ENCODE assay signal across 1 cellular context in the genomic region with DNA sequence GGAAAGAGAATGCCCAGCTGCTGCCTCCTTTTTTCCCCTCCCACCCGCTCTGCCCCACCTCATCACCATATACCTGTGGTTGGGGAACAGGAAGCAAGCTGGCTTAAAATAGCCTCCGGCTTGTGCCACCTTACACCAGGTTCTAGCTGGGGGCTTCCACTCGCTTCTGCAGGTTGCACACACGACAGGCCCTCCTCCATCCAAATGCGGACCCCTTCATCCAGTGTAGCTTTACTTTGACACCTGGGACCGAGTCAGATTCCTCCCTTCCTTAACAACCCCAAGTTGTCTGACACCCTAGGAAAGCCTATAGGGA.
TF ChIP-seq lines count a peak whose summit lies in the region.

No MANE protein-coding gene starts in this region.

TF ChIP-seq in K562, 482 proteins besides CTCF, POLR2A, EP300 and RAD21:
- no peak for TF ChIP-seq NR2C2 (CRISPR knock-in tag; IDR thresholded peaks at IDR 0.05)
- TF ChIP-seq NR2C2 (tag; IDR thresholded peaks at IDR 0.05), result 0 out of 2 replicates have a peak, but pooled peaks have one; percentile 3
- TF ChIP-seq YY1 (IDR thresholded peaks at IDR 0.05; ENCODE audit: borderline replicate concordance in 1 of 3, control insufficient read depth in 1 of 3, extremely low read depth in 1 of 3, insufficient read depth in 3 of 3, insufficient read length in 1 of 3, insufficient replicate concordance in 2 of 3, low read depth in 1 of 3, low read length in 2 of 3), result no peak
TF ChIP-seq in K562: peak in this region for 1.
